Comparison of ENCODE assay signal across 1 cellular context in the genomic region with DNA sequence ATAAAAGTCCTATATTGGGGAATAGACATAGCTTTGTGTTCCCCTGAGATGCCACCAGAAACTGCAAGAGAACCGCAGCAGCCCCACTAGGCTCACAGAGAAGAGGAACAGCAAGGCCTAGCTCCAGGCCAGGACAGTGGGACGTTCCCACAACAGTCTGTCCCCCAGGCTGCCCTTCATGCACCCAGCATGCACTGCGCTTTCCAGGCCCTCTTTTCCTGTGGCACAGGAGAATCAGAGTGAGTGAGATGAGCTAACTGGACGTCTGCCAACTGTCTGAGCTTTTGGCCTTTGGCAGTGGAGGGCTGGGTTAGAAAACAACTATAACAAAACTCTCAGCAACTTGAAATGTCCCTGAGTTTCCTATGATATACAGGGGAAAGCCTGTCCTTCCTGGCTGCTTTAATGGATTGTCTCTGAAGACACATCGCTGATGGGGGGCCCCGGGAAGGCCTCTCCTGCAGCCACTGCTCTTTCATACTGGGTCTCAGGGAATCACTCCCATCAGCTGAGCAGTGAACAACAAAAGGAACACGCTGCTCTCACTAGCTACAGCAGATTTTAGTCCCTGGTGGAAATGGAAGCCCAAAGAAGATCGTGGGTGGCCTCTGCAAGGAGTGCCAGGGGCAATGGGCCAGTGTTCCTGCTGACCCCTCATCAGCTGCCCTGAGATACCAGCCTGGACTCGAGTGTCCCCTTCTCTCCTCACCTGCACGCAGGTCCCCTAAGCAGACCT.
TF ChIP-seq lines count a peak whose summit lies in the region.

No MANE protein-coding gene starts in this region.

TF ChIP-seq in WTC11, 78 proteins besides CTCF, POLR2A, EP300 and RAD21 (continued from another document):
- TF ChIP-seq, protein P1, sequence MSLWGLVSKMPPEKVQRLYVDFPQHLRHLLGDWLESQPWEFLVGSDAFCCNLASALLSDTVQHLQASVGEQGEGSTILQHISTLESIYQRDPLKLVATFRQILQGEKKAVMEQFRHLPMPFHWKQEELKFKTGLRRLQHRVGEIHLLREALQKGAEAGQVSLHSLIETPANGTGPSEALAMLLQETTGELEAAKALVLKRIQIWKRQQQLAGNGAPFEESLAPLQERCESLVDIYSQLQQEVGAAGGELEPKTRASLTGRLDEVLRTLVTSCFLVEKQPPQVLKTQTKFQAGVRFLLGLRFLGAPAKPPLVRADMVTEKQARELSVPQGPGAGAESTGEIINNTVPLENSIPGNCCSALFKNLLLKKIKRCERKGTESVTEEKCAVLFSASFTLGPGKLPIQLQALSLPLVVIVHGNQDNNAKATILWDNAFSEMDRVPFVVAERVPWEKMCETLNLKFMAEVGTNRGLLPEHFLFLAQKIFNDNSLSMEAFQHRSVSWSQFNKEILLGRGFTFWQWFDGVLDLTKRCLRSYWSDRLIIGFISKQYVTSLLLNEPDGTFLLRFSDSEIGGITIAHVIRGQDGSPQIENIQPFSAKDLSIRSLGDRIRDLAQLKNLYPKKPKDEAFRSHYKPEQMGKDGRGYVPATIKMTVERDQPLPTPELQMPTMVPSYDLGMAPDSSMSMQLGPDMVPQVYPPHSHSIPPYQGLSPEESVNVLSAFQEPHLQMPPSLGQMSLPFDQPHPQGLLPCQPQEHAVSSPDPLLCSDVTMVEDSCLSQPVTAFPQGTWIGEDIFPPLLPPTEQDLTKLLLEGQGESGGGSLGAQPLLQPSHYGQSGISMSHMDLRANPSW (CRISPR knock-in tag; conservative IDR thresholded peaks at IDR 0.05; ENCODE audit: low read depth), result no peak
- TF ChIP-seq, protein P2, sequence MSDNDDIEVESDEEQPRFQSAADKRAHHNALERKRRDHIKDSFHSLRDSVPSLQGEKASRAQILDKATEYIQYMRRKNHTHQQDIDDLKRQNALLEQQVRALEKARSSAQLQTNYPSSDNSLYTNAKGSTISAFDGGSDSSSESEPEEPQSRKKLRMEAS (CRISPR knock-in tag; IDR thresholded peaks at IDR 0.05), result no peak
